1 cellular context compared by ENCODE assay signal in the genomic region with DNA sequence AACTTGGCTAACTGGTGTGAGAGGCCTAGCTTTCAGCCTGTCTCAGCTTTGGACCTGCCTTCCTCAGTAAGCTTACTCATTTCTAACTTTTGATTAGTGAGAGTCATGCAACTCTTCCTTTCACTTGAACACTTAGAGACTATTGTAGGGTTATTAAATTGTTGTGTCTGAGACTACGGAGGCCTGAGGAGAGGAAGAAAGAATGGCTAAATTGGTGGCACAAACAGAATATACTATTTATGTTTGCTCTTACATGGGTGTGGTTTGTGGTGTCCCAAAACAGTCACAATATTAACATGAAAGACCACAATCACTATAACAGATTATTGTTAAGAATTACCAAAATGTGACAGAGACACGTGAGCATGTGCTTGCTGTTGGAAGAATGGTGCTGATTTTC.
TF ChIP-seq lines count a peak whose summit lies in the region.

No MANE protein-coding gene starts in this region.

TF ChIP-seq in GM12878, 131 proteins besides CTCF, POLR2A, EP300 and RAD21 (continued from another document):
- TF ChIP-seq, protein P1, sequence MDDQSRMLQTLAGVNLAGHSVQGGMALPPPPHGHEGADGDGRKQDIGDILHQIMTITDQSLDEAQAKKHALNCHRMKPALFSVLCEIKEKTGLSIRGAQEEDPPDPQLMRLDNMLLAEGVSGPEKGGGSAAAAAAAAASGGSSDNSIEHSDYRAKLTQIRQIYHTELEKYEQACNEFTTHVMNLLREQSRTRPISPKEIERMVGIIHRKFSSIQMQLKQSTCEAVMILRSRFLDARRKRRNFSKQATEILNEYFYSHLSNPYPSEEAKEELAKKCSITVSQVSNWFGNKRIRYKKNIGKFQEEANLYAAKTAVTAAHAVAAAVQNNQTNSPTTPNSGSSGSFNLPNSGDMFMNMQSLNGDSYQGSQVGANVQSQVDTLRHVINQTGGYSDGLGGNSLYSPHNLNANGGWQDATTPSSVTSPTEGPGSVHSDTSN (IDR thresholded peaks at IDR 0.05; ENCODE audit: insufficient replicate concordance, low read depth, low read length), result no peak
- peak; percentile 53 for TF ChIP-seq IKZF1 (conservative IDR thresholded peaks at IDR 0.05)
TF ChIP-seq in GM12878: peak in this region for 31.
